ENCODE assay signal across 2 cellular contexts in the genomic region with DNA sequence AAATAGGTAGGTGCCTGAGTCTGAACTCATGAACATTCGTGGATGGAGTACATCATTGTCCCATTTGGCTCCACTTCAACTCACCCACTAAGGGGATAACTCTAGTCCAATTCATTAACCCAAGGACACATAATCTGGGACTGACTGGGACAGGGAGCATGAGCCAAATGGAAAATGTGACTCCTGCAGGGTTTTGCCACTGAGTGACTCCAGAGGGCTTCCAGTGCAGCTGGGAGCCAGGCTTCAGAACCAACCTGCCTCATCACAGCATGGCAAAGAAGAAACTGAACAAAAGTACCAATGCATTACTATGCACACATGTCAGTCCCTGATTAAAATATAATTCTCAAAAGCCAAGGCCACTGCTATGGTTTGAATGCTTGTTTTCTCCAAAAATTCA.
TF ChIP-seq lines count a peak whose summit lies in the region.

No MANE protein-coding gene starts in this region.

TF ChIP-seq in GM23338, 12 proteins besides CTCF, POLR2A, EP300 and RAD21:
- TF ChIP-seq ZNF331 (CRISPR knock-in tag; IDR thresholded peaks at IDR 0.05; ENCODE audit: low read depth) = no peak
- TF ChIP-seq ZNF114 (CRISPR knock-in tag; IDR thresholded peaks at IDR 0.05) = no peak

TF ChIP-seq in GM12878, 131 proteins besides CTCF, POLR2A, EP300 and RAD21:
- TF ChIP-seq BHLHE40 (IDR thresholded peaks at IDR 0.05; ENCODE audit: borderline replicate concordance in 1 of 2, low read depth in 2 of 2, low read length in 1 of 2) (no peak), ZZZ3 (IDR thresholded peaks at IDR 0.05; ENCODE audit: control insufficient read depth, insufficient read length, low read depth) (no peak), SUZ12 (IDR thresholded peaks at IDR 0.05; ENCODE audit: unreplicated experiment) (no peak), EED (IDR thresholded peaks at IDR 0.05; ENCODE audit: low read depth) (no peak), KDM1A (IDR thresholded peaks at IDR 0.05; ENCODE audit: borderline replicate concordance) (no peak), RCOR1 (conservative IDR thresholded peaks at IDR 0.05; ENCODE audit: low read depth, low read length) (no peak), ZNF207 (IDR thresholded peaks at IDR 0.05; ENCODE audit: borderline replicate concordance) (no peak), ZNF274 (IDR thresholded peaks at IDR 0.05; ENCODE audit: insufficient read depth, insufficient read length) (no peak), MEF2A (IDR thresholded peaks at IDR 0.05; ENCODE audit: insufficient read depth, low read depth, low read length) (no peak), NRF1 (conservative IDR thresholded peaks at IDR 0.05; ENCODE audit: low read depth, low read length) (no peak), DPF2 (IDR thresholded peaks at IDR 0.05) (no peak), SUPT20H (IDR thresholded peaks at IDR 0.05; ENCODE audit: borderline replicate concordance, control insufficient read depth, low read depth, low read length) (no peak), HDAC2 (IDR thresholded peaks at IDR 0.05) (no peak), NFYA (IDR thresholded peaks at IDR 0.05; ENCODE audit: borderline replicate concordance, low read depth, low read length) (no peak)
- TF ChIP-seq, protein P1, sequence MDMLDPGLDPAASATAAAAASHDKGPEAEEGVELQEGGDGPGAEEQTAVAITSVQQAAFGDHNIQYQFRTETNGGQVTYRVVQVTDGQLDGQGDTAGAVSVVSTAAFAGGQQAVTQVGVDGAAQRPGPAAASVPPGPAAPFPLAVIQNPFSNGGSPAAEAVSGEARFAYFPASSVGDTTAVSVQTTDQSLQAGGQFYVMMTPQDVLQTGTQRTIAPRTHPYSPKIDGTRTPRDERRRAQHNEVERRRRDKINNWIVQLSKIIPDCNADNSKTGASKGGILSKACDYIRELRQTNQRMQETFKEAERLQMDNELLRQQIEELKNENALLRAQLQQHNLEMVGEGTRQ (IDR thresholded peaks at IDR 0.05; ENCODE audit: borderline replicate concordance, low read depth, low read length) = no peak
- TF ChIP-seq, protein P2, sequence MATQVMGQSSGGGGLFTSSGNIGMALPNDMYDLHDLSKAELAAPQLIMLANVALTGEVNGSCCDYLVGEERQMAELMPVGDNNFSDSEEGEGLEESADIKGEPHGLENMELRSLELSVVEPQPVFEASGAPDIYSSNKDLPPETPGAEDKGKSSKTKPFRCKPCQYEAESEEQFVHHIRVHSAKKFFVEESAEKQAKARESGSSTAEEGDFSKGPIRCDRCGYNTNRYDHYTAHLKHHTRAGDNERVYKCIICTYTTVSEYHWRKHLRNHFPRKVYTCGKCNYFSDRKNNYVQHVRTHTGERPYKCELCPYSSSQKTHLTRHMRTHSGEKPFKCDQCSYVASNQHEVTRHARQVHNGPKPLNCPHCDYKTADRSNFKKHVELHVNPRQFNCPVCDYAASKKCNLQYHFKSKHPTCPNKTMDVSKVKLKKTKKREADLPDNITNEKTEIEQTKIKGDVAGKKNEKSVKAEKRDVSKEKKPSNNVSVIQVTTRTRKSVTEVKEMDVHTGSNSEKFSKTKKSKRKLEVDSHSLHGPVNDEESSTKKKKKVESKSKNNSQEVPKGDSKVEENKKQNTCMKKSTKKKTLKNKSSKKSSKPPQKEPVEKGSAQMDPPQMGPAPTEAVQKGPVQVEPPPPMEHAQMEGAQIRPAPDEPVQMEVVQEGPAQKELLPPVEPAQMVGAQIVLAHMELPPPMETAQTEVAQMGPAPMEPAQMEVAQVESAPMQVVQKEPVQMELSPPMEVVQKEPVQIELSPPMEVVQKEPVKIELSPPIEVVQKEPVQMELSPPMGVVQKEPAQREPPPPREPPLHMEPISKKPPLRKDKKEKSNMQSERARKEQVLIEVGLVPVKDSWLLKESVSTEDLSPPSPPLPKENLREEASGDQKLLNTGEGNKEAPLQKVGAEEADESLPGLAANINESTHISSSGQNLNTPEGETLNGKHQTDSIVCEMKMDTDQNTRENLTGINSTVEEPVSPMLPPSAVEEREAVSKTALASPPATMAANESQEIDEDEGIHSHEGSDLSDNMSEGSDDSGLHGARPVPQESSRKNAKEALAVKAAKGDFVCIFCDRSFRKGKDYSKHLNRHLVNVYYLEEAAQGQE (IDR thresholded peaks at IDR 0.05; ENCODE audit: low read depth, low read length) = no peak
- TF ChIP-seq, protein P3, sequence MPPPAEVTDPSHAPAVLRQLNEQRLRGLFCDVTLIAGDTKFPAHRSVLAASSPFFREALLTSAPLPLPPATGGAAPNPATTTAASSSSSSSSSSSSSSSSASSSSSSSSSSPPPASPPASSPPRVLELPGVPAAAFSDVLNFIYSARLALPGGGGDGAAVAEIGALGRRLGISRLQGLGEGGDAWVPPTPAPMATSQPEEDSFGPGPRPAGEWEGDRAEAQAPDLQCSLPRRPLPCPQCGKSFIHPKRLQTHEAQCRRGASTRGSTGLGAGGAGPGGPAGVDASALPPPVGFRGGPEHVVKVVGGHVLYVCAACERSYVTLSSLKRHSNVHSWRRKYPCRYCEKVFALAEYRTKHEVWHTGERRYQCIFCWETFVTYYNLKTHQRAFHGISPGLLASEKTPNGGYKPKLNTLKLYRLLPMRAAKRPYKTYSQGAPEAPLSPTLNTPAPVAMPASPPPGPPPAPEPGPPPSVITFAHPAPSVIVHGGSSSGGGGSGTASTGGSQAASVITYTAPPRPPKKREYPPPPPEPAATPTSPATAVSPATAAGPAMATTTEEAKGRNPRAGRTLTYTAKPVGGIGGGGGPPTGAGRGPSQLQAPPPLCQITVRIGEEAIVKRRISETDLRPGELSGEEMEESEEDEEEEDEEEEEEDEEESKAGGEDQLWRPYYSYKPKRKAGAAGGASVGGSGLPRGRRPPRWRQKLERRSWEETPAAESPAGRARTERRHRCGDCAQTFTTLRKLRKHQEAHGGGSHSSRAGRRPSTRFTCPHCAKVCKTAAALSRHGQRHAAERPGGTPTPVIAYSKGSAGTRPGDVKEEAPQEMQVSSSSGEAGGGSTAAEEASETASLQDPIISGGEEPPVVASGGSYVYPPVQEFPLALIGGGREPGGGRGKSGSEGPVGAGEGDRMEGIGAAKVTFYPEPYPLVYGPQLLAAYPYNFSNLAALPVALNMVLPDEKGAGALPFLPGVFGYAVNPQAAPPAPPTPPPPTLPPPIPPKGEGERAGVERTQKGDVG (CRISPR knock-in tag; IDR thresholded peaks at IDR 0.05) = no peak
- TF ChIP-seq, protein P4, sequence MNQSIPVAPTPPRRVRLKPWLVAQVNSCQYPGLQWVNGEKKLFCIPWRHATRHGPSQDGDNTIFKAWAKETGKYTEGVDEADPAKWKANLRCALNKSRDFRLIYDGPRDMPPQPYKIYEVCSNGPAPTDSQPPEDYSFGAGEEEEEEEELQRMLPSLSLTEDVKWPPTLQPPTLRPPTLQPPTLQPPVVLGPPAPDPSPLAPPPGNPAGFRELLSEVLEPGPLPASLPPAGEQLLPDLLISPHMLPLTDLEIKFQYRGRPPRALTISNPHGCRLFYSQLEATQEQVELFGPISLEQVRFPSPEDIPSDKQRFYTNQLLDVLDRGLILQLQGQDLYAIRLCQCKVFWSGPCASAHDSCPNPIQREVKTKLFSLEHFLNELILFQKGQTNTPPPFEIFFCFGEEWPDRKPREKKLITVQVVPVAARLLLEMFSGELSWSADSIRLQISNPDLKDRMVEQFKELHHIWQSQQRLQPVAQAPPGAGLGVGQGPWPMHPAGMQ (IDR thresholded peaks at IDR 0.05; ENCODE audit: borderline replicate concordance) = no peak
